8 cellular contexts compared by ENCODE assay signal in genomic region chr14:69657961-69658360, GRCh38. TPM values are rescaled to one million over a fixed set of nuclear protein-coding genes. Genes with fewer than 3 reads are reported as not detected.
DNase-seq lines count a peak whose midpoint lies in the region; ATAC-seq and TF ChIP-seq lines count a peak whose summit lies in the region.
"Had no signal": no experiment of that assay in that cellular context is flagged by ENCODE, and none has a peak within 500 bp of the region (broad histone marks: within the 10 kb centered on the region; RNA-seq: fewer than 3 reads in every experiment).

No MANE protein-coding gene starts in this region.

- peak; percentile 79 for DNase-seq in NCI-H146 (lab: John Stamatoyannopoulos, UW)
- DNase-seq in activated naive CD4-positive, alpha-beta T cell treated with anti-CD3 and anti-CD28 coated beads, Interleukin-2, amount 50 U/mL, for 72 hours (ENCODE audit: low spot score in 2 of 2): no peak
- no peak for DNase-seq in immature natural killer cell
- DNase-seq in stromal cell of bone marrow (ENCODE audit: low read depth): peak; percentile 39
- DNase-seq in BE2C: no peak
- DNase-seq: stimulated activated naive CD4-positive, alpha-beta T cell had no signal

- peaks cover 0 to 12% (median 3%) of the 10 kb centered on the region in 3 donors for H3K27me3 Mint-ChIP-seq in immature natural killer cell (ENCODE audit: low read depth in 3 of 3)

- peaks cover 92 to 100% of the 10 kb centered on the region in 2 donors for H3K4me1 Mint-ChIP-seq in immature natural killer cell

- H3K27me3 ChIP-seq in BE2C: no peaks in the 10 kb centered on the region

- no peak for TF ChIP-seq CTCF in BE2C (IDR thresholded peaks at IDR 0.05; ENCODE audit: low read depth, low read length)

- no peaks in the 10 kb centered on the region for H3K4me1 ChIP-seq in BE2C

- no peaks in the 10 kb centered on the region for H3K36me3 ChIP-seq in BE2C

- H3K4me3 Mint-ChIP-seq in immature natural killer cell: peak overlapping the region in 2 of 5 donors; percentile 31 to 42

- H3K27ac Mint-ChIP-seq in activated naive CD4-positive, alpha-beta T cell treated with anti-CD3 and anti-CD28 coated beads, Interleukin-2, amount 50 U/mL, for 72 hours: peak overlapping the region; percentile 17 to 57
- H3K27ac Mint-ChIP-seq in immature natural killer cell: peak overlapping the region; percentile 38 to 72 (median 58)

- no peak overlapping the region for H3K4me3 ChIP-seq in BE2C (ENCODE audit: low read depth, low read length)

- H3K9me3 ChIP-seq in BE2C: no peaks in the 10 kb centered on the region

- ATAC-seq in activated naive CD4-positive, alpha-beta T cell treated with anti-CD3 and anti-CD28 coated beads, Interleukin-2, amount 50 U/mL, for 72 hours: no peak
- ATAC-seq in HG03342 (IDR thresholded peaks at IDR 0.05; ENCODE audit: unreplicated experiment): no peak
- no peak for ATAC-seq in HG03571 (IDR thresholded peaks at IDR 0.05; ENCODE audit: unreplicated experiment)

- peaks cover 14 to 56% of the 10 kb centered on the region in 2 donors for H3K36me3 Mint-ChIP-seq in activated naive CD4-positive, alpha-beta T cell treated with anti-CD3 and anti-CD28 coated beads, Interleukin-2, amount 50 U/mL, for 72 hours
- peaks cover 0 to 8% (median 3%) of the 10 kb centered on the region in 3 donors for H3K36me3 Mint-ChIP-seq in immature natural killer cell

- no peaks in the 10 kb centered on the region for H3K9me3 Mint-ChIP-seq in activated naive CD4-positive, alpha-beta T cell treated with anti-CD3 and anti-CD28 coated beads, Interleukin-2, amount 50 U/mL, for 72 hours
- no peaks in the 10 kb centered on the region for H3K9me3 Mint-ChIP-seq in immature natural killer cell

RNA-seq across cellular contexts. Expression of gene SUSD6, which starts 46.6 kb away (rescaled TPM):
- total RNA-seq in activated naive CD4-positive, alpha-beta T cell treated with anti-CD3 and anti-CD28 coated beads, Interleukin-2, amount 50 U/mL, for 72 hours: 10 to 100 TPM; 54.1 to 98.6 TPM
- polyA plus RNA-seq in immature natural killer cell: 10 to 100 TPM; 13.0 to 24.1 (median 15.5) TPM
- 7.2 TPM for polyA plus RNA-seq in BE2C (2012; ENCODE audit: insufficient read depth, insufficient read length, low read depth)

Comparison
In these comparisons a context has a peak if more than half of its experiments do, and no peak if none do; other contexts are left out.
1. DNase-seq: peak in NCI-H146 (single experiment) and stromal cell of bone marrow (single experiment); none in activated naive CD4-positive, alpha-beta T cell treated with anti-CD3 and anti-CD28 coated beads, Interleukin-2, amount 50 U/mL, for 72 hours (0 of 2), immature natural killer cell (0 of 3) and BE2C (single experiment).